Comparison of ENCODE assay signal across 8 cellular contexts in the genomic region with DNA sequence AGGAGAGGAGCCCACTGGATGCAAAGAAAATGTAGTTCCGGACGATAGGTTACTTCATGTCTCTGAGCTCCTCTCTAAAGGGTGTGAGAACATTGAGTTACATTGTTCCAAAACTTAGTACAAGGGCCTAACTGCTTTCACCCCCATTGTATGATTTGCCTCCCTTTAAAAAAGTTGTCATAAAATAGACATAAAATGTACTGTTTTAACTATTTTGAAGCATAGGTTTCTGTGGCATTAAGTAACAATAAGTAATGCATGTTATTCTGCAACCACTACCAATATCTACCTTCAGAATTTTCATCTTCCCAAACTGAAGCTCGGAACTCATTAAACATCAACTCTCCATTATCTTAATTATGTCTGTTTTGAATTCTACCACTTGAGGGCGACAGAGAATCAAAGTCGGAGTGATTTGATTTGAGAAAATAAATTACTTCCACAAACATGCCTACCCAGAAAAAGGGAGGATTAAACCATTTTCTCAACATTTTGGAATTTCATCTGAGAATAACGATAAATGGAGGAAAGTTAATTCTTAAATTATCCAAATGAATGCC. TPM values are rescaled to one million over a fixed set of nuclear protein-coding genes. Genes with fewer than 3 reads are reported as not detected.
DNase-seq lines count a peak whose midpoint lies in the region; ATAC-seq, FAIRE-seq and TF ChIP-seq lines count a peak whose summit lies in the region.

No MANE protein-coding gene starts in this region.

- no peak overlapping the region for H3K9ac ChIP-seq in GM12878 (ENCODE audit: control insufficient read depth, insufficient read depth, low read length)

- no peaks in the 10 kb centered on the region for H3K36me3 ChIP-seq in GM12878 (ENCODE audit: control insufficient read depth in 2 of 2, insufficient read depth in 2 of 2, low read length in 1 of 2)

- H4K20me1 ChIP-seq in GM12878 (ENCODE audit: control insufficient read depth, insufficient read depth) = 0 out of 2 replicates have a peak, but pooled peaks cover 4% of the 10 kb centered on the region

- no peaks in the 10 kb centered on the region for H3K9me3 ChIP-seq in GM12878 (replicated peaks; ENCODE audit: control insufficient read depth, insufficient read depth, low read length)

- H3K79me2 ChIP-seq in GM12878 (ENCODE audit: control insufficient read depth, insufficient read depth, low read length) = no peaks in the 10 kb centered on the region

- POLR2A ChIA-PET in GM12878 (lab: Charles Lee) = no interaction called here

- H3K36me3 Mint-ChIP-seq in mesothelial cell of epicardium = no peaks in the 10 kb centered on the region
- H3K36me3 Mint-ChIP-seq in stimulated activated effector memory CD8-positive, alpha-beta T cell treated with anti-CD3 and anti-CD28 coated beads, Interleukin-12 subunit alpha, Interleukin-12 subunit beta, amount 100 ng/mL, for 72 hours = no peaks in the 10 kb centered on the region

- SMC1A ChIA-PET in GM12878 (lab: Charles Lee; ENCODE audit: uncharacterized antibody, unreplicated experiment) = interaction anchor here (1.3 to 1.4 kb wide), 2 partner anchors 31 to 462 kb away, joined by 3 to 8 read pairs; no protein-coding TSS in a partner anchor

- peak; percentile 31; the same call in 1 of the 3 replicates for ATAC-seq in GM12878
- no peak for ATAC-seq in stimulated activated effector memory CD8-positive, alpha-beta T cell treated with anti-CD3 and anti-CD28 coated beads, Interleukin-12 subunit alpha, Interleukin-12 subunit beta, amount 100 ng/mL, for 72 hours

- 6% methylated on average over 6 of the region's 6 CpGs for WGBS in GM12878 (ENCODE audit: insufficient coverage, insufficient replicate concordance, low lambda C conversion rate, missing lambda C conversion rate)

- peaks cover 44% of the 10 kb centered on the region for H3K27me3 Mint-ChIP-seq in mesothelial cell of epicardium (ENCODE audit: low read depth)

- no peak for TF ChIP-seq EP300 in GM12878 (IDR thresholded peaks at IDR 0.05; ENCODE audit: borderline replicate concordance in 1 of 2, control insufficient read depth in 1 of 2, low read depth in 2 of 2, low read length in 2 of 2)

- H3K27ac Mint-ChIP-seq in mesothelial cell of epicardium = no peak overlapping the region
- no peak overlapping the region for H3K27ac Mint-ChIP-seq in stimulated activated effector memory CD8-positive, alpha-beta T cell treated with anti-CD3 and anti-CD28 coated beads, Interleukin-12 subunit alpha, Interleukin-12 subunit beta, amount 100 ng/mL, for 72 hours

- H3K4me3 ChIP-seq in GM12878 = no peak overlapping the region

- H2AFZ ChIP-seq in GM12878 (ENCODE audit: control insufficient read depth, low read depth, low read length) = no peak overlapping the region

- no peak overlapping the region for H3K4me2 ChIP-seq in GM12878 (ENCODE audit: control insufficient read depth, insufficient read depth)

- in situ Hi-C loops in GM12878 (cut with MboI) = no loop called here

- BruUV-seq in GM12878 (replicated peaks; lab: Mats Ljungman, UMichigan) = no TSS peak

- no peaks in the 10 kb centered on the region for H3K4me1 ChIP-seq in GM12878 (ENCODE audit: control insufficient read depth, insufficient read depth, low read length)

- DNase-seq in NCI-H510A treated with DMSO at 0.1 percent for 48 hours (lab: John Stamatoyannopoulos, UW) (peak; percentile 1), NCI-H510A (lab: John Stamatoyannopoulos, UW) (no peak), NCI-H1092 treated with DMSO at 0.1 percent for 48 hours (lab: John Stamatoyannopoulos, UW) (peak; percentile 49), GM12878 (ENCODE audit: low read depth, low spot score) (no peak), mesothelial cell of epicardium (ENCODE audit: low spot score in 2 of 2, unreplicated experiment in 2 of 2) (no peak), NCI-H128 (lab: John Stamatoyannopoulos, UW; ENCODE audit: unreplicated experiment) (no peak), D341Med (ENCODE audit: low spot score) (no peak)
- DNase-seq in stimulated activated effector memory CD8-positive, alpha-beta T cell treated with anti-CD3 and anti-CD28 coated beads, Interleukin-12 subunit alpha, Interleukin-12 subunit beta, amount 100 ng/mL, for 72 hours (ENCODE audit: low spot score in 2 of 2) = no peak

- peaks cover 0 to 14% of the 10 kb centered on the region in 2 experiments for H3K27me3 ChIP-seq in GM12878 (replicated peaks in 1 of 2; ENCODE audit: control insufficient read depth in 2 of 2, insufficient read depth in 2 of 2, low read length in 1 of 2)

- peak; percentile 65 for TF ChIP-seq RAD21 in GM12878 (IDR thresholded peaks at IDR 0.05; ENCODE audit: insufficient read depth, low read depth, low read length)

- CTCF ChIA-PET in GM12878 (lab: Yijun Ruan, JAX) = interaction anchor here (0.6 to 2.0 kb wide), 13 partner anchors 9 to 1843 kb away, joined by 3 to 10 read pairs (median 4); no protein-coding TSS in a partner anchor

- no peaks in the 10 kb centered on the region for H3K9me3 Mint-ChIP-seq in mesothelial cell of epicardium
- H3K9me3 Mint-ChIP-seq in stimulated activated effector memory CD8-positive, alpha-beta T cell treated with anti-CD3 and anti-CD28 coated beads, Interleukin-12 subunit alpha, Interleukin-12 subunit beta, amount 100 ng/mL, for 72 hours = no peaks in the 10 kb centered on the region

- FAIRE-seq in GM12878 (lab: Jason Lieb, UNC) = no peak

- peaks cover 22% of the 10 kb centered on the region for H3K4me1 Mint-ChIP-seq in mesothelial cell of epicardium
- no peaks in the 10 kb centered on the region for H3K4me1 Mint-ChIP-seq in stimulated activated effector memory CD8-positive, alpha-beta T cell treated with anti-CD3 and anti-CD28 coated beads, Interleukin-12 subunit alpha, Interleukin-12 subunit beta, amount 100 ng/mL, for 72 hours

- no peak for TF ChIP-seq POLR2A in GM12878 (IDR thresholded peaks at IDR 0.05; ENCODE audit: low read depth, low read length)

- RAD21 ChIA-PET in GM12878 (lab: Charles Lee; ENCODE audit: unreplicated experiment) = interaction anchor here (0.6 to 1.0 kb wide), 4 partner anchors 27 to 1363 kb away, joined by 3 to 5 read pairs (median 3); no protein-coding TSS in a partner anchor

- H3K4me3 Mint-ChIP-seq in mesothelial cell of epicardium = no peak overlapping the region
- no peak overlapping the region for H3K4me3 Mint-ChIP-seq in stimulated activated effector memory CD8-positive, alpha-beta T cell treated with anti-CD3 and anti-CD28 coated beads, Interleukin-12 subunit alpha, Interleukin-12 subunit beta, amount 100 ng/mL, for 72 hours

- H3K27ac ChIP-seq in GM12878 (ENCODE audit: control insufficient read depth, insufficient read depth) = no peak overlapping the region

- peak; percentile 23 to 62 (median 51); a peak in 5 of 6 replicates for TF ChIP-seq CTCF in GM12878 (IDR thresholded peaks at IDR 0.05 in 2 of 3, conservative IDR thresholded peaks at IDR 0.05 in 1 of 3; ENCODE audit: control insufficient read depth in 2 of 3, extremely low read depth in 1 of 3, insufficient read depth in 1 of 3, low read depth in 3 of 3, low read length in 3 of 3)
- peak; percentile 78 for TF ChIP-seq CTCF in mesothelial cell of epicardium (IDR thresholded peaks at IDR 0.05; ENCODE audit: unreplicated experiment)

- intact Hi-C loops in GM12878 (cut with micrococcal nuclease; ENCODE audit: unreplicated experiment) = loop anchor here (1.0 to 2.0 kb wide), 3 partner anchors 461 to 1290 kb away; no protein-coding TSS in a partner anchor

RNA-seq across cellular contexts. Expression of gene IGFBP1, which starts 2.7 kb away (rescaled TPM):
- total RNA-seq in GM12878 (2013; cell fraction: nucleolus; rRNA removed) = not detected in 2 replicates
- total RNA-seq in GM12878 (2014; rRNA removed) (not detected in 2 replicates), GM12878 (2014; rRNA removed; fragmentation: Illumina TruSeq; extraction: Trizol) (not detected in 2 replicates), GM12878 (2021) (0.13 and 0.29 TPM in 2 replicates), mesothelial cell of epicardium (not detected in 3 replicates)
- not detected for polyA plus RNA-seq in GM12878 (2011; ENCODE audit: low read depth)
- polyA plus RNA-seq in GM12878 (2011; rRNA removed) (not detected in 2 replicates), GM12878 (2014; fragmentation: Illumina TruSeq; extraction: Trizol) (not detected in 2 replicates), GM12878 (2014; fragmentation: Nextera tagmentation; extraction: Ambion mirVana) (not detected), GM12878 (2014; rRNA removed) (not detected in 2 replicates), GM12878 (2016; fragmentation: Nextera tagmentation; extraction: Ambion mirVana) (not detected)
- not detected in 2 replicates for polyA plus RNA-seq in GM12878 (2011; cell fraction: cytosol; rRNA removed)
- not detected in 2 replicates for polyA plus RNA-seq in GM12878 (2011; cell fraction: nucleus; rRNA removed)
- polyA plus RNA-seq in GM12878 (2012) = 0.07 TPM in 1 of 2 replicates, not detected in the other
- polyA minus RNA-seq in GM12878 (2011; rRNA and poly(A)+ RNA removed) = not detected in 2 replicates
- not detected in 2 replicates for polyA minus RNA-seq in GM12878 (2011; cell fraction: cytosol; rRNA and poly(A)+ RNA removed)
- not detected in 2 replicates for polyA minus RNA-seq in GM12878 (2011; cell fraction: nucleus; rRNA and poly(A)+ RNA removed)

RNA-seq across cellular contexts. Expression of gene CCDC201, which starts 18.1 kb away (rescaled TPM):
- not detected in 2 replicates for total RNA-seq in GM12878 (2013; cell fraction: nucleolus; rRNA removed)
- total RNA-seq in GM12878 (2014; rRNA removed) (not detected in 2 replicates), GM12878 (2014; rRNA removed; fragmentation: Illumina TruSeq; extraction: Trizol) (not detected in 2 replicates), GM12878 (2021) (not detected in 2 replicates), mesothelial cell of epicardium (not detected in 3 replicates)
- not detected for polyA plus RNA-seq in GM12878 (2011; ENCODE audit: low read depth)
- polyA plus RNA-seq in GM12878 (2011; rRNA removed) (not detected in 2 replicates), GM12878 (2014; fragmentation: Illumina TruSeq; extraction: Trizol) (not detected in 2 replicates), GM12878 (2014; fragmentation: Nextera tagmentation; extraction: Ambion mirVana) (not detected), GM12878 (2014; rRNA removed) (not detected in 2 replicates), GM12878 (2016; fragmentation: Nextera tagmentation; extraction: Ambion mirVana) (under 1 TPM in 1 of 2 experiments, not detected in 1; 0.10 TPM)
- not detected in 2 replicates for polyA plus RNA-seq in GM12878 (2011; cell fraction: cytosol; rRNA removed)
- not detected in 2 replicates for polyA plus RNA-seq in GM12878 (2011; cell fraction: nucleus; rRNA removed)
- polyA plus RNA-seq in GM12878 (2012) = not detected in 2 replicates
- not detected in 2 replicates for polyA minus RNA-seq in GM12878 (2011; rRNA and poly(A)+ RNA removed)
- not detected in 2 replicates for polyA minus RNA-seq in GM12878 (2011; cell fraction: cytosol; rRNA and poly(A)+ RNA removed)
- not detected in 2 replicates for polyA minus RNA-seq in GM12878 (2011; cell fraction: nucleus; rRNA and poly(A)+ RNA removed)

RNA-seq across cellular contexts. Expression of gene IGFBP3, which starts 30.1 kb away (rescaled TPM):
- total RNA-seq in GM12878 (2013; cell fraction: nucleolus; rRNA removed) = 2.2 and 5.0 TPM in 2 replicates
- 21.6 and 25.5 TPM in 2 replicates for total RNA-seq in GM12878 (2014; rRNA removed)
- total RNA-seq in GM12878 (2014; rRNA removed; fragmentation: Illumina TruSeq; extraction: Trizol) = 16.1 and 18.6 TPM in 2 replicates
- total RNA-seq in GM12878 (2021) = 25.1 and 28.0 TPM in 2 replicates
- polyA plus RNA-seq in GM12878 (2011; ENCODE audit: low read depth) = not detected
- 6.0 and 6.6 TPM in 2 replicates for polyA plus RNA-seq in GM12878 (2011; rRNA removed)
- 3.8 and 5.9 TPM in 2 replicates for polyA plus RNA-seq in GM12878 (2011; cell fraction: cytosol; rRNA removed)
- polyA plus RNA-seq in GM12878 (2011; cell fraction: nucleus; rRNA removed) = 5.8 and 6.2 TPM in 2 replicates
- polyA plus RNA-seq in GM12878 (2012) = 0.20 TPM in 1 of 2 replicates, not detected in the other
- polyA plus RNA-seq in GM12878 (2014; fragmentation: Illumina TruSeq; extraction: Trizol) = 21.7 and 23.4 TPM in 2 replicates
- polyA plus RNA-seq in GM12878 (2014; fragmentation: Nextera tagmentation; extraction: Ambion mirVana) = 10 to 100 TPM in 1 of 2 experiments, 1 to 10 TPM in 1; 7.6 to 11.4 TPM
- polyA plus RNA-seq in GM12878 (2014; rRNA removed) = 26.9 and 27.7 TPM in 2 replicates
- polyA plus RNA-seq in GM12878 (2016; fragmentation: Nextera tagmentation; extraction: Ambion mirVana) = 10 to 100 TPM; 10.5 to 15.1 TPM
- 2.3 and 2.6 TPM in 2 replicates for polyA minus RNA-seq in GM12878 (2011; rRNA and poly(A)+ RNA removed)
- 3.0 and 4.1 TPM in 2 replicates for polyA minus RNA-seq in GM12878 (2011; cell fraction: cytosol; rRNA and poly(A)+ RNA removed)
- polyA minus RNA-seq in GM12878 (2011; cell fraction: nucleus; rRNA and poly(A)+ RNA removed) = 2.8 and 3.5 TPM in 2 replicates
- total RNA-seq in mesothelial cell of epicardium = 1,085 to 1,177 TPM (median 1,171 TPM) in 3 replicates

Comparison
In these comparisons a context has a peak if more than half of its experiments do, and no peak if none do; other contexts are left out.
1. DNase-seq: peak in NCI-H510A treated with DMSO at 0.1 percent for 48 hours (single experiment) and NCI-H1092 treated with DMSO at 0.1 percent for 48 hours (single experiment); none in NCI-H510A (single experiment), GM12878 (single experiment), mesothelial cell of epicardium (0 of 2), NCI-H128 (single experiment), stimulated activated effector memory CD8-positive, alpha-beta T cell treated with anti-CD3 and anti-CD28 coated beads, Interleukin-12 subunit alpha, Interleukin-12 subunit beta, amount 100 ng/mL, for 72 hours (0 of 2) and D341Med (single experiment).
2. RNA of gene IGFBP3, which starts 30.1 kb away (total RNA-seq): 1,085 to 1,177 TPM in mesothelial cell of epicardium; 2.2 to 28.0 TPM in GM12878; every median in the first group is over 10 times any median in the second.